10 cellular contexts compared by ENCODE assay signal in the genomic region with DNA sequence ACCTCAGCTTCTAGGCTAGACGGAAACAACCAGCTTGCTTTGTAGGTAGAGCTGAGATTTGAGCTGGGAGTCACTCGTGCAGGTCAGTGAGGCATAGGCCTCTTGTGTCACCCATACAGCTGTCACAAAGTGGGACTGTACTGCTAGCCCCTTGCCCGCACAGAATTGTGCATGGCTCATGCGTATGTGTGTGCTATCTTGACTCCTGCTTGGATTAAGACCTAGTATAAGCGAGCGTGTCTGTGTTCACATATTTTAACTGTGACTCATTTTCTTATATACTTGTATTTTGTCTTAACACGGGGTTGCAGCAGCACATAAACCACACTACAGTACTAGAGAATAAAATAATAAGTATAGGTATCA. TPM values are rescaled to one million over a fixed set of nuclear protein-coding genes. Genes with fewer than 3 reads are reported as not detected.
DNase-seq lines count a peak whose midpoint lies in the region; ATAC-seq and TF ChIP-seq lines count a peak whose summit lies in the region.
"Had no signal": no experiment of that assay in that cellular context is flagged by ENCODE, and none has a peak within 500 bp of the region (broad histone marks: within the 10 kb centered on the region; RNA-seq: fewer than 3 reads in every experiment).

No MANE protein-coding gene starts in this region.

- ATAC-seq in left ventricle myocardium superior (no peak), GM21576 (IDR thresholded peaks at IDR 0.05; ENCODE audit: unreplicated experiment) (no peak)

- peaks cover 83% of the 10 kb centered on the region for H3K36me3 Mint-ChIP-seq in dendritic cell treated with granulocyte-macrophage colony-stimulating factor and Interleukin-4, amounts not matched to agents 40 ng/mL and 50 ng/mL, for 4 days (ENCODE audit: low read depth)

- H3K27me3 Mint-ChIP-seq in dendritic cell treated with granulocyte-macrophage colony-stimulating factor and Interleukin-4, amounts not matched to agents 40 ng/mL and 50 ng/mL, for 4 days: no peaks in the 10 kb centered on the region
- H3K27me3 Mint-ChIP-seq: CD4-positive, CD25-positive, alpha-beta regulatory T cell had no signal

- H3K4me1 Mint-ChIP-seq in dendritic cell treated with granulocyte-macrophage colony-stimulating factor and Interleukin-4, amounts not matched to agents 40 ng/mL and 50 ng/mL, for 4 days (ENCODE audit: low read depth): peaks cover 36% of the 10 kb centered on the region

- TF ChIP-seq POLR2A in vagina (IDR thresholded peaks at IDR 0.05): no peak

- peak overlapping the region; percentile 68 for H3K27ac Mint-ChIP-seq in dendritic cell treated with granulocyte-macrophage colony-stimulating factor and Interleukin-4, amounts not matched to agents 40 ng/mL and 50 ng/mL, for 4 days

- no peaks in the 10 kb centered on the region for H3K9me3 Mint-ChIP-seq in dendritic cell treated with granulocyte-macrophage colony-stimulating factor and Interleukin-4, amounts not matched to agents 40 ng/mL and 50 ng/mL, for 4 days
- H3K9me3 Mint-ChIP-seq: CD4-positive, CD25-positive, alpha-beta regulatory T cell had no signal

- H3K27ac ChIP-seq in left ventricle myocardium inferior (replicated peaks) (peak overlapping the region; percentile 79), muscle layer of colon (ENCODE audit: low read depth, low read length) (peak overlapping the region; percentile 5), vagina (peak overlapping the region; percentile 45)

- H3K9ac ChIP-seq in muscle layer of colon (ENCODE audit: low read length): no peak overlapping the region

- H3K36me3 ChIP-seq in left ventricle myocardium inferior (peaks cover 78% of the 10 kb centered on the region), muscle layer of colon (ENCODE audit: insufficient read depth, low read length) (peaks cover 46% of the 10 kb centered on the region), vagina (peaks cover 0 to 46% of the 10 kb centered on the region in 2 donors)

- DNase-seq in left ventricle myocardium inferior (no peak), left ventricle myocardium superior (no peak), vagina (ENCODE audit: extremely low spot score in 2 of 2) (no peak), NOMO-1 (lab: John Stamatoyannopoulos, UW; ENCODE audit: unreplicated experiment in 2 of 2) (no peak)
- DNase-seq in activated CD4-positive, alpha-beta T cell treated with anti-CD3 and anti-CD28 coated beads, Interleukin-2, amount 50 U/mL, for 48 hours: no peak
- DNase-seq: CD4-positive, CD25-positive, alpha-beta regulatory T cell; NK-92 treated with Interleukin-12 subunit alpha and Interleukin-12 subunit beta, amount 100 ng/mL, for 24 hours had no signal

- H3K27me3 ChIP-seq in left ventricle myocardium inferior (ENCODE audit: low read depth): no peaks in the 10 kb centered on the region
- no peaks in the 10 kb centered on the region for H3K27me3 ChIP-seq in muscle layer of colon (ENCODE audit: control insufficient read depth in 1 of 2, insufficient read depth in 2 of 2, low read length in 2 of 2)
- no peaks in the 10 kb centered on the region for H3K27me3 ChIP-seq in vagina

- TF ChIP-seq CTCF in left ventricle myocardium inferior (IDR thresholded peaks at IDR 0.05; ENCODE audit: borderline replicate concordance) (no peak), vagina (IDR thresholded peaks at IDR 0.05) (no peak)

- peaks cover 65% of the 10 kb centered on the region for H3K4me1 ChIP-seq in left ventricle myocardium inferior
- peaks cover 33% of the 10 kb centered on the region for H3K4me1 ChIP-seq in muscle layer of colon (ENCODE audit: insufficient read depth, low read length)
- H3K4me1 ChIP-seq in vagina: peaks cover 39% of the 10 kb centered on the region

- H3K4me3 Mint-ChIP-seq in dendritic cell treated with granulocyte-macrophage colony-stimulating factor and Interleukin-4, amounts not matched to agents 40 ng/mL and 50 ng/mL, for 4 days: no peak overlapping the region
- H3K4me3 Mint-ChIP-seq: CD4-positive, CD25-positive, alpha-beta regulatory T cell had no signal

- H3K4me3 ChIP-seq in left ventricle myocardium inferior (no peak overlapping the region), muscle layer of colon (ENCODE audit: low read depth in 1 of 2, low read length in 2 of 2) (no peak overlapping the region), vagina (no peak overlapping the region)

- H3K9me3 ChIP-seq in left ventricle myocardium inferior (replicated peaks) (no peaks in the 10 kb centered on the region), muscle layer of colon (ENCODE audit: low read length) (no peaks in the 10 kb centered on the region), vagina (no peaks in the 10 kb centered on the region)

- intact Hi-C loops in left ventricle myocardium inferior (cut with micrococcal nuclease): no loop called here
- intact Hi-C loops in left ventricle myocardium superior (cut with micrococcal nuclease): no loop called here
- intact Hi-C loops in dendritic cell treated with granulocyte-macrophage colony-stimulating factor and Interleukin-4, amounts not matched to agents 40 ng/mL and 50 ng/mL, for 4 days (cut with micrococcal nuclease): no loop called here
- intact Hi-C loops in vagina (cut with DNase I): no loop called here

RNA-seq across cellular contexts. Expression of a gene that starts 20.1 kb away (rescaled TPM):
- total RNA-seq in left ventricle myocardium inferior (20.2 TPM), left ventricle myocardium superior (19.5 TPM), vagina (25.0 TPM)

RNA-seq across cellular contexts. Expression of a gene that starts 53.6 kb away (rescaled TPM):
- 115 TPM for total RNA-seq in left ventricle myocardium inferior
- total RNA-seq in left ventricle myocardium superior: 121 TPM
- total RNA-seq in vagina: 92.3 TPM

Comparison
In these comparisons a context has a peak if more than half of its experiments do, and no peak if none do; other contexts are left out.
1. H3K27ac ChIP-seq: peak in every context shown above with its lines; median percentile 79 in left ventricle myocardium inferior; 45 in vagina; 5 in muscle layer of colon.